ENCODE assay signal across 18 cellular contexts in genomic region chr4:2595436-2595835, GRCh38. TPM values are rescaled to one million over a fixed set of nuclear protein-coding genes. Genes with fewer than 3 reads are reported as not detected.
DNase-seq lines count a peak whose midpoint lies in the region; ATAC-seq and TF ChIP-seq lines count a peak whose summit lies in the region.
"Had no signal": no experiment of that assay in that cellular context is flagged by ENCODE, and none has a peak within 500 bp of the region (broad histone marks: within the 10 kb centered on the region; RNA-seq: fewer than 3 reads in every experiment).

No MANE protein-coding gene starts in this region.

- H3K79me2 ChIP-seq in DND-41 (ENCODE audit: insufficient read depth, low read length) (peaks cover 100% of the 10 kb centered on the region), osteoblast (ENCODE audit: insufficient read depth, low read length) (peaks cover 99% of the 10 kb centered on the region)

- H3K36me3 ChIP-seq in DND-41 (ENCODE audit: insufficient read depth, low read length): peaks cover 50% of the 10 kb centered on the region
- H3K36me3 ChIP-seq in osteoblast (ENCODE audit: insufficient read depth, low read length): peaks cover 5% of the 10 kb centered on the region

- TF ChIP-seq POLR2A in erythroblast (IDR thresholded peaks at IDR 0.05; ENCODE audit: low read length): no peak

- DNase-seq in DND-41 (no peak), LHCN-M2 (ENCODE audit: low read depth) (peak; percentile 18), erythroblast (lab: John Stamatoyannopoulos, UW) (peak; percentile 53 to 68), osteoblast (ENCODE audit: insufficient read length, low spot score, missing footprints) (peak; percentile 19), NCI-H2081 treated with DMSO at 0.1 percent for 48 hours (lab: John Stamatoyannopoulos, UW) (no peak), T-helper 2 cell (no peak)
- DNase-seq: EL, mesendoderm, NCI-H1092, NCI-H2107, NCI-H526, PC-9 had no signal

- H3K4me2 ChIP-seq in DND-41 (ENCODE audit: insufficient read depth, low read length) (no peak overlapping the region), osteoblast (ENCODE audit: insufficient read depth, low read length) (no peak overlapping the region)
- H3K4me2 ChIP-seq: BLaER1 treated with 17β-estradiol and CSF1 and Interleukin-3, amounts not matched to agents 10 nM and 100 nM; PC-9 had no signal

- H3K4me1 ChIP-seq in DND-41 (ENCODE audit: insufficient read depth, low read length) (no peaks in the 10 kb centered on the region), osteoblast (ENCODE audit: insufficient read depth, low read length) (peaks cover 19% of the 10 kb centered on the region)

- H4K20me1 ChIP-seq in DND-41 (ENCODE audit: insufficient read depth, low read length) (peaks cover 85% of the 10 kb centered on the region), osteoblast (ENCODE audit: insufficient read depth, low read length) (peaks cover 82% of the 10 kb centered on the region)

- no peak for ATAC-seq in DND-41 (ENCODE audit: insufficient read depth, low read depth)
- no peak for ATAC-seq in HG03565 (IDR thresholded peaks at IDR 0.05; ENCODE audit: unreplicated experiment)
- ATAC-seq in HG03378 (IDR thresholded peaks at IDR 0.05; ENCODE audit: unreplicated experiment): no peak

- H3K27me3 ChIP-seq in DND-41 (ENCODE audit: insufficient read depth, low read length, poor library complexity) (no peaks in the 10 kb centered on the region), osteoblast (ENCODE audit: insufficient read depth, low read length) (no peaks in the 10 kb centered on the region)
- H3K27me3 ChIP-seq: BLaER1 treated with 17β-estradiol and CSF1 and Interleukin-3, amounts not matched to agents 10 nM and 100 nM; upper lobe of left lung had no signal

- H2AFZ ChIP-seq in DND-41 (ENCODE audit: low read depth, low read length): no peak overlapping the region
- H2AFZ ChIP-seq in osteoblast (ENCODE audit: low read length): no peak overlapping the region
- H2AFZ ChIP-seq: PC-9 had no signal

- no peak overlapping the region for H3K9ac ChIP-seq in DND-41 (ENCODE audit: low read depth, low read length)
- H3K9ac ChIP-seq: BLaER1 treated with 17β-estradiol and CSF1 and Interleukin-3, amounts not matched to agents 10 nM and 100 nM had no signal

- H3K27ac ChIP-seq in DND-41 (ENCODE audit: low read length) (peak overlapping the region; percentile 19; the same call in 1 of the 2 replicates), osteoblast (ENCODE audit: low read depth, low read length) (no peak overlapping the region)
- H3K27ac ChIP-seq: BLaER1 treated with 17β-estradiol and CSF1 and Interleukin-3, amounts not matched to agents 10 nM and 100 nM; epithelial cell of prostate; PC-9; SK-N-MC; upper lobe of left lung had no signal

- H3K4me3 ChIP-seq in DND-41 (ENCODE audit: low read depth in 1 of 2, low read length in 2 of 2) (no peak overlapping the region), osteoblast (ENCODE audit: insufficient read depth, low read length) (no peak overlapping the region)
- H3K4me3 ChIP-seq: BLaER1 treated with 17β-estradiol and CSF1 and Interleukin-3, amounts not matched to agents 10 nM and 100 nM; PC-9; SK-N-MC; upper lobe of left lung had no signal

- H3K9me3 ChIP-seq in DND-41 (ENCODE audit: insufficient read depth, low read length, severe bottlenecking) (no peaks in the 10 kb centered on the region), osteoblast (ENCODE audit: low read depth, low read length) (no peaks in the 10 kb centered on the region)
- H3K9me3 ChIP-seq: BLaER1 treated with 17β-estradiol and CSF1 and Interleukin-3, amounts not matched to agents 10 nM and 100 nM; upper lobe of left lung had no signal

- TF ChIP-seq CTCF in DND-41 (IDR thresholded peaks at IDR 0.05; ENCODE audit: borderline replicate concordance, extremely low read depth, low read length, poor library complexity, severe bottlenecking) (no peak), osteoblast (IDR thresholded peaks at IDR 0.05; ENCODE audit: extremely low read depth, low read depth, low read length) (no peak)

RNA-seq across cellular contexts. Expression of gene FAM193A, which starts 59.0 kb away (rescaled TPM):
- total RNA-seq in LHCN-M2 (2014; rRNA removed): 12.1 and 14.9 TPM in 2 replicates
- polyA plus RNA-seq in LHCN-M2 (2012): 9.1 TPM
- total RNA-seq in osteoblast: 22.4 and 23.2 TPM in 2 replicates

Comparison
In these comparisons a context has a peak if more than half of its experiments do, and no peak if none do; other contexts are left out.
1. DNase-seq: peak in LHCN-M2 (single experiment), erythroblast (2 of 2) and osteoblast (single experiment); none in DND-41 (single experiment), NCI-H2081 treated with DMSO at 0.1 percent for 48 hours (single experiment) and T-helper 2 cell (0 of 5).